In the genomic region with DNA sequence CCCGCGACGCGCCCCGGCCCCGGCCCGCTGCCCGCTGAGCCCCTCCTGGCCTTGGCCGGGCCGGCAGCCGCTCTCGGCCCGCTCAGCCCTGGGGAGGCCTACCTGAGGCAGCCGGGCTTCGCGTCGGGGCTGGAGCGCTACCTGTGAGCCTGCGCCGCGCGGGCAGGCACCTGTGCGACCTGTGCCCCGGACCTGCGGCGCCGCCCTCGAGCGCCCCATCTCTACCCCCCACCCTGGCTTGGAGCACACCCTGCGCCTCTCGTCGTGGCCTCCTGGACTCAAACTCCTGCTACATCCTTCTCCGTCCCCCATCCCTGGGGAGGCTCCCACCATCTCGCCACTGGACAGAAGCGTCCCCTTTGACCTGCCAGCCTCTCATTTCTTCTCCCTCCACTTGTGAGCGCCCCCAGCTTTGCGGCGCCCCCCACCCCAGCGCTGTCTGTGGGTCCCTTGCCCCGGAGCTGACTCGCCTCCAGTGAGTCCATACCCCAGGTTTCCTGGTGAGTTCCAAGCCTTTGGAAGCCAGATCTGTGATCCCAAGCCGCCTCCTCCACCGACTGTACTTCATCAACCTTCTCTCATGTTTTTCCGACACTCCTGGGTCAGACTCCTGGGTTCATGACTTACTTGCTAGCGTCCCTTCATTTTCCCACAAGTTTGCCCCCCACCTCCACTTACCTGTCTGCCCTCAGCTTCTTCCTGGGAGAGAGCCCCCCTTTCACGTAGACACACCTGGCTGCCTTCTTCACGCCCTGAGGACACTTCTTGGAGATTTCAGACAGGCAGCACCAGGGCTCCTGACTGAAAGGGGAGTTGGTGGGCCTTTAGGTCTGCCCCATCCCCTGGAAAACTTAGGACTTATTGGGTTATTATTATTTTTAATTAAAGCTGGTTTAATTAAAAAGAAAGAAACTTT, we compare ENCODE assay signal across 14 cellular contexts. TPM values are rescaled to one million over a fixed set of nuclear protein-coding genes. Genes with fewer than 3 reads are reported as not detected.
DNase-seq lines count a peak whose midpoint lies in the region; ATAC-seq and TF ChIP-seq lines count a peak whose summit lies in the region.
"Had no signal": no experiment of that assay in that cellular context is flagged by ENCODE, and none has a peak within 500 bp of the region (broad histone marks: within the 10 kb centered on the region; RNA-seq: fewer than 3 reads in every experiment).

No MANE protein-coding gene starts in this region.

- ATAC-seq in CD4-positive, CD25-positive, alpha-beta regulatory T cell (ENCODE audit: low read depth in 2 of 2) = no peak
- ATAC-seq in HG03280 (IDR thresholded peaks at IDR 0.05; ENCODE audit: unreplicated experiment) = no peak
- ATAC-seq in left ventricle myocardium superior = no peak

- H3K27ac Mint-ChIP-seq in CD4-positive, CD25-positive, alpha-beta regulatory T cell = no peak overlapping the region
- no peak overlapping the region for H3K27ac Mint-ChIP-seq in endodermal cell
- no peak overlapping the region for H3K27ac Mint-ChIP-seq in neural crest cell (ENCODE audit: unreplicated experiment)

- no peaks in the 10 kb centered on the region for H3K4me1 ChIP-seq in CD4-positive, CD25-positive, alpha-beta regulatory T cell (ENCODE audit: control insufficient read depth, insufficient read depth, low read length, poor library complexity, severe bottlenecking)
- H3K4me1 ChIP-seq in HUES48 (ENCODE audit: control insufficient read depth, insufficient read depth, low read length) (no peaks in the 10 kb centered on the region), endodermal cell (ENCODE audit: control insufficient read depth, insufficient read depth, low read length) (no peaks in the 10 kb centered on the region), thyroid gland (no peaks in the 10 kb centered on the region)
- H3K4me1 ChIP-seq: BLaER1 had no signal

- TF ChIP-seq CTCF in endodermal cell (conservative IDR thresholded peaks at IDR 0.05) = no peak
- no peak for TF ChIP-seq CTCF in neural crest cell (conservative IDR thresholded peaks at IDR 0.05)
- no peak for TF ChIP-seq CTCF in thyroid gland (IDR thresholded peaks at IDR 0.05)

- H3K9me3 Mint-ChIP-seq in CD4-positive, CD25-positive, alpha-beta regulatory T cell = peaks cover 0 to 2% (median 0%) of the 10 kb centered on the region in 7 donors
- no peaks in the 10 kb centered on the region for H3K9me3 Mint-ChIP-seq in endodermal cell
- no peaks in the 10 kb centered on the region for H3K9me3 Mint-ChIP-seq in neural crest cell

- 25 to 28% methylated on average over 31 to 47 of the region's 47 CpGs for whole genome bisulfite sequencing in endodermal cell (ENCODE audit: insufficient coverage in 1 of 2, insufficient read length in 1 of 2), 2 experiments
- WGBS in thyroid gland, 2 donors = 37% methylated on average over 22 to 26 of the region's 47 CpGs

- no peak for DNase-seq in CD4-positive, CD25-positive, alpha-beta regulatory T cell
- DNase-seq in endodermal cell (peak; percentile 69), neural crest cell (ENCODE audit: low read depth, low spot score) (no peak), thyroid gland (no peak), NCI-H1694 (lab: John Stamatoyannopoulos, UW) (no peak), left ventricle myocardium superior (no peak)
- DNase-seq: ovary, T1000 had no signal

- H3K4me3 ChIP-seq in CD4-positive, CD25-positive, alpha-beta regulatory T cell (ENCODE audit: low read depth, low read length) = no peak overlapping the region
- peak overlapping the region; percentile 59; the same call in 1 of the 2 replicates for H3K4me3 ChIP-seq in HUES48 (ENCODE audit: low read depth, low read length)
- H3K4me3 ChIP-seq in endodermal cell (ENCODE audit: low read length) = no peak overlapping the region
- no peak overlapping the region for H3K4me3 ChIP-seq in thyroid gland (replicated peaks in 1 of 3)
- H3K4me3 ChIP-seq: BLaER1, ovary had no signal

- H3K27me3 Mint-ChIP-seq in CD4-positive, CD25-positive, alpha-beta regulatory T cell = peaks cover 37% of the 10 kb centered on the region
- peaks cover 89% of the 10 kb centered on the region for H3K27me3 Mint-ChIP-seq in endodermal cell (ENCODE audit: insufficient read depth)
- H3K27me3 Mint-ChIP-seq in neural crest cell (ENCODE audit: low read depth) = peaks cover 84% of the 10 kb centered on the region

- no peaks in the 10 kb centered on the region for H3K36me3 Mint-ChIP-seq in CD4-positive, CD25-positive, alpha-beta regulatory T cell
- no peaks in the 10 kb centered on the region for H3K36me3 Mint-ChIP-seq in endodermal cell (ENCODE audit: low read depth)
- H3K36me3 Mint-ChIP-seq in neural crest cell (ENCODE audit: low read depth) = no peaks in the 10 kb centered on the region

- H3K27ac ChIP-seq in CD4-positive, CD25-positive, alpha-beta regulatory T cell (ENCODE audit: insufficient read depth, low read length, poor library complexity, severe bottlenecking) = no peak overlapping the region
- H3K27ac ChIP-seq in HUES48 (ENCODE audit: low read depth, low read length) (no peak overlapping the region), endodermal cell (ENCODE audit: low read depth, low read length) (no peak overlapping the region), thyroid gland (no peak overlapping the region)
- H3K27ac ChIP-seq: BLaER1, ovary had no signal

- H3K36me3 ChIP-seq in CD4-positive, CD25-positive, alpha-beta regulatory T cell (ENCODE audit: control insufficient read depth, insufficient read depth, low read length) = no peaks in the 10 kb centered on the region
- H3K36me3 ChIP-seq in HUES48 (ENCODE audit: control insufficient read depth, insufficient read depth, low read length) (no peaks in the 10 kb centered on the region), endodermal cell (ENCODE audit: control insufficient read depth, insufficient read depth, low read length) (no peaks in the 10 kb centered on the region), thyroid gland (no peaks in the 10 kb centered on the region)
- H3K36me3 ChIP-seq: BLaER1, ovary had no signal

- peak overlapping the region in 3 of 4 donors; percentile 21 to 60 (median 53) for H3K4me3 Mint-ChIP-seq in CD4-positive, CD25-positive, alpha-beta regulatory T cell
- peak overlapping the region; percentile 40 for H3K4me3 Mint-ChIP-seq in endodermal cell
- peak overlapping the region; percentile 51 for H3K4me3 Mint-ChIP-seq in neural crest cell

- H3K9ac ChIP-seq in HUES48 (ENCODE audit: low read depth, low read length) = no peak overlapping the region
- no peak overlapping the region for H3K9ac ChIP-seq in endodermal cell (ENCODE audit: extremely low read depth, low read length, poor library complexity, severe bottlenecking)
- H3K9ac ChIP-seq: BLaER1 had no signal

- peaks cover 0 to 12% (median 2%) of the 10 kb centered on the region in 4 donors for H3K4me1 Mint-ChIP-seq in CD4-positive, CD25-positive, alpha-beta regulatory T cell
- no peaks in the 10 kb centered on the region for H3K4me1 Mint-ChIP-seq in endodermal cell
- no peaks in the 10 kb centered on the region for H3K4me1 Mint-ChIP-seq in neural crest cell

- no peaks in the 10 kb centered on the region for H3K9me3 ChIP-seq in CD4-positive, CD25-positive, alpha-beta regulatory T cell (ENCODE audit: control insufficient read depth in 2 of 2, low read length in 2 of 2)
- no peaks in the 10 kb centered on the region for H3K9me3 ChIP-seq in HUES48 (ENCODE audit: control insufficient read depth, insufficient read depth, low read length)
- H3K9me3 ChIP-seq in endodermal cell (ENCODE audit: control insufficient read depth, low read length) = no peaks in the 10 kb centered on the region
- no peaks in the 10 kb centered on the region for H3K9me3 ChIP-seq in thyroid gland
- H3K9me3 ChIP-seq: ovary had no signal

- TF ChIP-seq POLR2A in thyroid gland (IDR thresholded peaks at IDR 0.05) = no peak

- intact Hi-C loops in thyroid gland (cut with DNase I) = no loop called here
- intact Hi-C loops in left ventricle myocardium superior (cut with micrococcal nuclease) = no loop called here

- H3K27me3 ChIP-seq in CD4-positive, CD25-positive, alpha-beta regulatory T cell (ENCODE audit: control insufficient read depth, insufficient read depth, low read length) = peaks cover 19% of the 10 kb centered on the region
- peaks cover 86% of the 10 kb centered on the region for H3K27me3 ChIP-seq in HUES48 (ENCODE audit: control insufficient read depth, insufficient read depth, low read length)
- peaks cover 94% of the 10 kb centered on the region for H3K27me3 ChIP-seq in endodermal cell (ENCODE audit: control insufficient read depth, insufficient read depth, low read length, poor library complexity, severe bottlenecking)
- H3K27me3 ChIP-seq in thyroid gland = peaks cover 3% of the 10 kb centered on the region
- H3K27me3 ChIP-seq: ovary had no signal

RNA-seq across cellular contexts. Expression of a gene that starts 1.3 kb away (rescaled TPM):
- total RNA-seq in CD4-positive, CD25-positive, alpha-beta regulatory T cell = not detected
- polyA plus RNA-seq in CD4-positive, CD25-positive, alpha-beta regulatory T cell = not detected
- total RNA-seq in endodermal cell (not detected), neural crest cell (0.35 TPM in 1 of 2 replicates, not detected in the other), thyroid gland (not detected), left ventricle myocardium superior (not detected)
- polyA plus RNA-seq in endodermal cell (2013, experiment 1 of 2) = 0.46 TPM
- 0.29 TPM for polyA plus RNA-seq in endodermal cell (2013, experiment 2 of 2)
- total RNA-seq: activated CD8-positive, alpha-beta memory T cell treated with anti-CD3 and anti-CD28 coated beads for 36 hours; LHCN-M2; liver; ovary had no signal
- polyA plus RNA-seq: liver, ovary had no signal

RNA-seq across cellular contexts. Expression of a gene that starts 20.5 kb away (rescaled TPM):
- total RNA-seq in CD4-positive, CD25-positive, alpha-beta regulatory T cell = 0.74 TPM
- under 1 TPM; 0.10 to 0.37 (median 0.20) TPM for polyA plus RNA-seq in CD4-positive, CD25-positive, alpha-beta regulatory T cell
- under 1 TPM; 0.07 to 0.26 TPM for total RNA-seq in endodermal cell
- polyA plus RNA-seq in endodermal cell (2013, experiment 1 of 2) = 0.36 TPM
- polyA plus RNA-seq in endodermal cell (2013, experiment 2 of 2) = 0.08 TPM
- total RNA-seq in neural crest cell = 17.3 and 19.4 TPM in 2 replicates
- under 1 TPM in 2 of 4 donors, not detected in 2; 0.11 to 0.54 TPM for total RNA-seq in thyroid gland
- total RNA-seq in left ventricle myocardium superior = not detected

Comparison
In these comparisons a context has a peak if more than half of its experiments do, and no peak if none do; other contexts are left out.
1. RNA of a gene that starts 20.5 kb away (total RNA-seq): 17.3 to 19.4 TPM in neural crest cell; 0.74 TPM in CD4-positive, CD25-positive, alpha-beta regulatory T cell (single experiment), 0.07 to 0.26 TPM in endodermal cell, 0.11 to 0.54 TPM in thyroid gland and not detected in left ventricle myocardium superior (single experiment); every median in the first group is over 10 times any median in the second.
2. Peak in every context shown above with its lines, with median percentiles within 50 percentile points of each other: H3K4me3 Mint-ChIP-seq.